Comparison of ENCODE assay signal across 8 cellular contexts in genomic region chr3:51501833-51502561, GRCh38. TPM values are rescaled to one million over a fixed set of nuclear protein-coding genes. Genes with fewer than 3 reads are reported as not detected.
DNase-seq lines count a peak whose midpoint lies in the region; ATAC-seq and TF ChIP-seq lines count a peak whose summit lies in the region.

No MANE protein-coding gene starts in this region.

- peak; percentile 54 for ATAC-seq in Panc1
- no peak for ATAC-seq in stimulated activated naive CD8-positive, alpha-beta T cell treated with anti-CD3 and anti-CD28 coated beads, Interleukin-15, Interleukin-2, amounts not matched to agents 100 U/mL and 50 U/mL, for 24 hours
- ATAC-seq in GM18505 (IDR thresholded peaks at IDR 0.05; ENCODE audit: unreplicated experiment), result no peak

- no TSS peak for BruUV-seq in Panc1 (replicated peaks; lab: Mats Ljungman, UMichigan)

- H3K9me3 ChIP-seq in Panc1 (ENCODE audit: control insufficient read depth, insufficient read depth, low read depth, low read length) (no peaks in the 10 kb centered on the region), neural cell (ENCODE audit: low read length) (no peaks in the 10 kb centered on the region)

- H3K4me3 ChIP-seq in Panc1 (ENCODE audit: low read depth in 2 of 2, low read length in 2 of 2), result no peak overlapping the region
- H3K4me3 ChIP-seq in neural cell (ENCODE audit: low read length), result no peak overlapping the region

- H3K79me2 ChIP-seq in neural cell (replicated peaks; ENCODE audit: insufficient read depth, low read length), result peaks cover 13% of the 10 kb centered on the region

- TF ChIP-seq EP300 in neural cell (conservative IDR thresholded peaks at IDR 0.05; ENCODE audit: poor library complexity, severe bottlenecking), result no peak

- no peaks in the 10 kb centered on the region for H3F3A ChIP-seq in neural cell (ENCODE audit: insufficient read depth, low read length, poor library complexity, severe bottlenecking)

- no peak overlapping the region for H3K9ac ChIP-seq in neural cell (ENCODE audit: low read length)

- peak; percentile 87 for TF ChIP-seq CTCF in Panc1 (IDR thresholded peaks at IDR 0.05)
- peak; percentile 91 for TF ChIP-seq CTCF in neural cell (IDR thresholded peaks at IDR 0.05; ENCODE audit: poor library complexity, severe bottlenecking)

- TF ChIP-seq RAD21 in neural cell (conservative IDR thresholded peaks at IDR 0.05), result peak; percentile 90

- CTCF ChIA-PET in Panc1 (lab: Charles Lee), result interaction anchor here (0.6 to 4.3 kb wide), 7 partner anchors 10 to 1202 kb away, joined by 3 to 26 read pairs (median 6); partner anchors contain the start of gene TEX264

- no peaks in the 10 kb centered on the region for H4K20me1 ChIP-seq in neural cell (ENCODE audit: insufficient read depth)

- POLR2A ChIA-PET in Panc1 (lab: Charles Lee), result interaction anchor here (0.6 kb wide), 1 partner anchor 548 kb away, joined by 3 read pairs; no protein-coding TSS in a partner anchor

- H3K4me1 ChIP-seq in Panc1 (ENCODE audit: control insufficient read depth, insufficient read depth, low read length), result 0 out of 2 replicates have a peak, but pooled peaks cover 3% of the 10 kb centered on the region

- no peaks in the 10 kb centered on the region for H3K27me3 ChIP-seq in Panc1 (ENCODE audit: control insufficient read depth, insufficient read depth, low read length)
- no peaks in the 10 kb centered on the region for H3K27me3 ChIP-seq in neural cell (ENCODE audit: insufficient read depth, low read depth, low read length)

- H3K4me2 ChIP-seq in neural cell (ENCODE audit: low read length), result no peak overlapping the region

- H3K36me3 ChIP-seq in Panc1 (ENCODE audit: control insufficient read depth, insufficient read depth, low read length) (no peaks in the 10 kb centered on the region; the same call in 1 of the 2 replicates), neural cell (ENCODE audit: insufficient read depth, low read length) (no peaks in the 10 kb centered on the region)

- no peak for TF ChIP-seq POLR2A in GM18505 (IDR thresholded peaks at IDR 0.05; ENCODE audit: borderline replicate concordance, extremely low read depth, insufficient read depth, insufficient read length)

- H2AFZ ChIP-seq in neural cell (ENCODE audit: low read depth, low read length), result no peak overlapping the region

- intact Hi-C loops in Panc1 (cut with micrococcal nuclease; ENCODE audit: unreplicated experiment), result loop anchor here (2.0 to 5.0 kb wide), 3 partner anchors 135 to 180 kb away; no protein-coding TSS in a partner anchor

- H3K27ac ChIP-seq in Panc1 (ENCODE audit: low read length) (no peak overlapping the region), neural cell (ENCODE audit: low read length) (no peak overlapping the region)

- peak; percentile 78 for DNase-seq in ELR (ENCODE audit: low read depth)
- peak; percentile 75 for DNase-seq in HT-29 (ENCODE audit: low spot score)
- DNase-seq in Panc1 (ENCODE audit: low read depth, low spot score), result peak; percentile 65
- peak; percentile 60 for DNase-seq in activated T-helper 1 cell treated with Interleukin-2 at 50 U/mL for 16 hours (ENCODE audit: low read depth)
- DNase-seq in fibroblast of peridontal ligament (ENCODE audit: extremely low read depth), result peak; percentile 81
- peak; percentile 89 for DNase-seq in stimulated activated naive CD8-positive, alpha-beta T cell treated with anti-CD3 and anti-CD28 coated beads, Interleukin-15, Interleukin-2, amounts not matched to agents 100 U/mL and 50 U/mL, for 24 hours

- H3K9me2 ChIP-seq in neural cell (ENCODE audit: insufficient read depth, low read length), result no peaks in the 10 kb centered on the region

- in situ Hi-C loops in Panc1 (cut with HindIII; ENCODE audit: low pct_unique_long_range_greater_than_20kb, low sequenced_read_pairs), result no loop called here

TF ChIP-seq in neural cell, 6 proteins besides CTCF, POLR2A, EP300 and RAD21:
- TF ChIP-seq SMC3 (conservative IDR thresholded peaks at IDR 0.05; ENCODE audit: poor library complexity) (peak; percentile 93), MXI1 (conservative IDR thresholded peaks at IDR 0.05; ENCODE audit: poor library complexity, severe bottlenecking) (peak; percentile 30), EZH2 (IDR thresholded peaks at IDR 0.05; ENCODE audit: borderline replicate concordance, insufficient read depth, low read length, poor library complexity, severe bottlenecking) (no peak)

RNA-seq across cellular contexts. Expression of gene DCAF1, which starts 2.2 kb away (rescaled TPM):
- total RNA-seq in HT-29 (2014; rRNA removed; shearing (Covaris generic)), result 10.6 and 12.2 TPM in 2 replicates
- total RNA-seq in Panc1 (2021; ENCODE audit: unreplicated experiment), result 24.7 TPM
- polyA plus RNA-seq in Panc1 (2012; ENCODE audit: insufficient read length), result 15.3 TPM
- 9.4 and 11.9 TPM in 2 replicates for polyA plus RNA-seq in neural cell
- polyA minus RNA-seq in neural cell, result 31.6 and 32.6 TPM in 2 replicates

RNA-seq across cellular contexts. Expression of gene RAD54L2, which starts 36.5 kb away (rescaled TPM):
- 7.4 and 7.6 TPM in 2 replicates for total RNA-seq in HT-29 (2014; rRNA removed; shearing (Covaris generic))
- 18.9 TPM for total RNA-seq in Panc1 (2021; ENCODE audit: unreplicated experiment)
- polyA plus RNA-seq in Panc1 (2012; ENCODE audit: insufficient read length), result 4.4 TPM
- 14.5 and 14.9 TPM in 2 replicates for polyA plus RNA-seq in neural cell
- 60.4 and 64.8 TPM in 2 replicates for polyA minus RNA-seq in neural cell
